Comparison of ENCODE assay signal across 11 cellular contexts in genomic region chr1:53346814-53347176, GRCh38.
"Had no signal": no experiment of that assay in that cellular context is flagged by ENCODE, and none has a peak within 500 bp of the region (broad histone marks: within the 10 kb centered on the region; RNA-seq: fewer than 3 reads in every experiment).

No MANE protein-coding gene starts in this region.

- H3K4me1 ChIP-seq: tibial nerve had no signal

- H3K27ac Mint-ChIP-seq: activated CD8-positive, alpha-beta T cell treated with anti-CD3 and anti-CD28 coated beads for 36 hours; activated naive CD8-positive, alpha-beta T cell treated with anti-CD3 and anti-CD28 coated beads, Interleukin-2, amount 50 U/mL, for 24 hours; nephron had no signal

- H3K4me3 Mint-ChIP-seq: activated CD8-positive, alpha-beta T cell treated with anti-CD3 and anti-CD28 coated beads for 36 hours; activated naive CD8-positive, alpha-beta T cell treated with anti-CD3 and anti-CD28 coated beads, Interleukin-2, amount 50 U/mL, for 24 hours; nephron had no signal

- H3K36me3 ChIP-seq: cardiac muscle cell, tibial nerve had no signal

- H3K4me3 ChIP-seq: cardiac muscle cell, tibial nerve had no signal

- ATAC-seq: activated CD8-positive, alpha-beta T cell treated with anti-CD3 and anti-CD28 coated beads for 36 hours; activated naive CD8-positive, alpha-beta T cell treated with anti-CD3 and anti-CD28 coated beads, Interleukin-2, amount 50 U/mL, for 24 hours; left colon had no signal

- H3K27ac ChIP-seq: tibial nerve had no signal

- H3K4me1 Mint-ChIP-seq: activated naive CD8-positive, alpha-beta T cell treated with anti-CD3 and anti-CD28 coated beads, Interleukin-2, amount 50 U/mL, for 24 hours had no signal

- H3K9me3 ChIP-seq: tibial nerve had no signal

- DNase-seq: activated CD4-positive, alpha-beta T cell treated with anti-CD3 and anti-CD28 coated beads for 1 hour; activated CD8-positive, alpha-beta T cell treated with anti-CD3 and anti-CD28 coated beads for 36 hours; activated naive CD8-positive, alpha-beta T cell treated with anti-CD3 and anti-CD28 coated beads, Interleukin-2, amount 50 U/mL, for 24 hours; activated T-cell treated with anti-CD3 and anti-CD28 coated beads for 4 hours; effector CD8-positive, alpha-beta T cell; foreskin melanocyte; left colon; occipital lobe had no signal

- H3K27me3 Mint-ChIP-seq: activated CD8-positive, alpha-beta T cell treated with anti-CD3 and anti-CD28 coated beads for 36 hours; activated naive CD8-positive, alpha-beta T cell treated with anti-CD3 and anti-CD28 coated beads, Interleukin-2, amount 50 U/mL, for 24 hours had no signal

- H3K9me3 Mint-ChIP-seq: activated naive CD8-positive, alpha-beta T cell treated with anti-CD3 and anti-CD28 coated beads, Interleukin-2, amount 50 U/mL, for 24 hours; nephron had no signal

- H3K27me3 ChIP-seq: cardiac muscle cell, tibial nerve had no signal
